ENCODE assay signal across 7 cellular contexts in genomic region chr21:8377093-8377841, GRCh38.
A peak's percentile ranks its signal among the peaks of the same experiment; 100 is the strongest.
DNase-seq lines count a peak whose midpoint lies in the region; ATAC-seq lines count a peak whose summit lies in the region.
"Not testable (repeated sequence)": the region's sequence is repeated elsewhere in the genome, so short reads cannot be mapped to it uniquely, and the experiment has no call there.

No MANE protein-coding gene starts in this region.

- H3K27me3 Mint-ChIP-seq in T-helper 17 cell, naive B cell: not testable (repeated sequence)

- not testable (repeated sequence) for DNase-seq in T-helper 17 cell, naive B cell

- ATAC-seq in GM18907 (IDR thresholded peaks at IDR 0.05; ENCODE audit: unreplicated experiment) (peak; percentile 79), GM21526 (IDR thresholded peaks at IDR 0.05; ENCODE audit: low FRiP score, unreplicated experiment) (peak; percentile 59), HG02840 (IDR thresholded peaks at IDR 0.05; ENCODE audit: low FRiP score, unreplicated experiment) (peak; percentile 44), HG03280 (IDR thresholded peaks at IDR 0.05; ENCODE audit: unreplicated experiment) (peak; percentile 56), T-helper 17 cell (peak; percentile 73), esophagus mucosa (peak; percentile 97), naive B cell (ENCODE audit: low read depth in 2 of 2) (peak; percentile 66 to 67)

- H3K9me3 ChIP-seq in T-helper 17 cell (ENCODE audit: control insufficient read depth, low read length, poor library complexity, severe bottlenecking) = not testable (repeated sequence)

- H3K4me1 Mint-ChIP-seq in T-helper 17 cell, naive B cell: not testable (repeated sequence)

- not testable (repeated sequence) for H3K4me3 Mint-ChIP-seq in T-helper 17 cell, naive B cell

- H3K9me3 Mint-ChIP-seq in naive B cell = not testable (repeated sequence)

- not testable (repeated sequence) for H3K27ac Mint-ChIP-seq in T-helper 17 cell, naive B cell

- not testable (repeated sequence) for H3K36me3 Mint-ChIP-seq in T-helper 17 cell (ENCODE audit: low read depth); naive B cell

Comparison
In these comparisons a context has a peak if more than half of its experiments do, and no peak if none do; other contexts are left out.
1. ATAC-seq: peak in every context shown above with its lines; median percentile 97 in esophagus mucosa; 79 in GM18907; 73 in T-helper 17 cell; 66 in naive B cell; 59 in GM21526; 56 in HG03280; 44 in HG02840.